In the genomic region with DNA sequence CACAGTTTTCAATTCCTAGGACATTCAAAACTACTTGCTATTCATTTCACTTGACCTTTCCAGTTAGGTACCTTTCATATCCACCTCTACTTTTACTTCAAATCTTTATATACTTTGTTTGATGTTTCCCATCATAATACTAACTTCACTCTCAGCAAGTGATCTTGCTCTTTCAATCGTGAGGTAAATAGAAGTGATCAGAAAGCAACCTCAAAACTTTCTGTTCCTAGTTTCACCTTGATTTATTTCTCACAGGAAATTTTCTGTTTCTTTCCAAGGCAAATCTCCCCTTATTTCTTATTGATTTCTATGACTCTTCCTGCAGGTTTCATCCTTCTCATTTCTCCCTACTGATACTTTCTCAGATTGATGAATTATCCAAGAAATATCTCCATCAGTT, we compare ENCODE assay signal across 22 cellular contexts.
"Had no signal": no experiment of that assay in that cellular context is flagged by ENCODE, and none has a peak within 500 bp of the region (broad histone marks: within the 10 kb centered on the region; RNA-seq: fewer than 3 reads in every experiment).

No MANE protein-coding gene starts in this region.

- DNase-seq: activated B cell treated with CpG ODN at 0.5 μM for 24 hours; activated CD4-positive, alpha-beta T cell treated with anti-CD3 and anti-CD28 coated beads for 1 hour; activated CD4-positive, alpha-beta T cell treated with anti-CD3 and anti-CD28 coated beads, Interleukin-2, amount 10 ng/mL, durations not matched to agents 24 days and 14 days; activated CD4-positive, alpha-beta T cell treated with anti-CD3 and anti-CD28 coated beads, Interleukin-2, amount 50 U/mL, for 48 hours; activated CD8-positive, alpha-beta memory T cell treated with anti-CD3 and anti-CD28 coated beads, Interleukin-2, amount 10 ng/mL, durations not matched to agents 7 days and 5 days; activated effector memory CD4-positive, alpha-beta T cell treated with Interleukin-2 at 50 U/mL for 16 hours; activated naive CD4-positive, alpha-beta T cell; activated T-cell treated with anti-CD3 and anti-CD28 coated beads, Interleukin-2, amount 50 U/mL, for 24 hours; aorta; cortex of kidney; MM.1S; NCI-H1105; NCI-H1436; NCI-H1694 treated with DMSO at 0.1 percent for 48 hours; NCI-H2029 treated with DMSO at 0.1 percent for 48 hours; NCI-H510A treated with DMSO at 0.1 percent for 48 hours; NCI-H69; PC-3; SHP77 treated with DMSO at 0.1 percent for 48 hours; T-cell; T-helper 2 cell; T1000 had no signal

- ATAC-seq: activated CD8-positive, alpha-beta memory T cell treated with anti-CD3 and anti-CD28 coated beads, Interleukin-2, amount 10 ng/mL, durations not matched to agents 7 days and 5 days; PC-3; T-cell had no signal
